ENCODE assay signal across 24 cellular contexts in the genomic region with DNA sequence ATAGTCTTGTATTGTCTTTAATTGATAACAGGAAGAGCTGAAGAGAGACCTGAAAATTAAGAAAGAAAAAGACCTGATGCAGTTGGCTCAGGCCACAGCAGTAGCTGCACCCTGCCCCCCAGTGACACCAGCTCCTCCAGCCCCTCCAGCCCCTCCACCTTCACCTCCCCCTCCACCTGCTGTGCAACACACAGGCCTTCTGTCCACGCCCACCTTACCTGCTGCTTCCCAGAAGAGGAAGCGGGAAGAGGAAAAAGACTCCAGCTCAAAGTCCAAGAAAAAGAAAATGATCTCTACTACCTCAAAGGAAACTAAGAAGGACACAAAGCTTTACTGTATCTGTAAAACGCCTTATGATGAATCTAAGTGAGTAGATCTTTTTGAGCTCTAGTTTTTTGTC. TPM values are rescaled to one million over a fixed set of nuclear protein-coding genes. Genes with fewer than 3 reads are reported as not detected.
DNase-seq lines count a peak whose midpoint lies in the region; ATAC-seq, FAIRE-seq and TF ChIP-seq lines count a peak whose summit lies in the region.
"Had no signal": no experiment of that assay in that cellular context is flagged by ENCODE, and none has a peak within 500 bp of the region (broad histone marks: within the 10 kb centered on the region; RNA-seq: fewer than 3 reads in every experiment).

No MANE protein-coding gene starts in this region.

- POLR2A ChIA-PET in CD8-positive, alpha-beta memory T cell (lab: Charles Lee), result interaction anchor here (0.9 to 1.0 kb wide), 2 partner anchors 17 to 35 kb away, joined by 3 read pairs; no protein-coding TSS in a partner anchor
- POLR2A ChIA-PET in naive thymus-derived CD4-positive, alpha-beta T cell (lab: Charles Lee), result interaction anchor here (0.6 kb wide), 1 partner anchor 49 kb away, joined by 3 read pairs; no protein-coding TSS in a partner anchor

- ATAC-seq in naive thymus-derived CD4-positive, alpha-beta T cell, result no peak
- no peak for ATAC-seq in GM18873 (IDR thresholded peaks at IDR 0.05; ENCODE audit: low FRiP score, unreplicated experiment)
- ATAC-seq: body of pancreas had no signal

- no peak for FAIRE-seq in GM12891 (lab: Jason Lieb, UNC)

- H3K4me3 ChIP-seq in CD8-positive, alpha-beta memory T cell (ENCODE audit: low read length), result no peak overlapping the region
- H3K4me3 ChIP-seq in naive thymus-derived CD4-positive, alpha-beta T cell (ENCODE audit: low read length), result no peak overlapping the region
- H3K4me3 ChIP-seq: BLaER1, body of pancreas, esophagus muscularis mucosa, SJSA1, tibial artery had no signal

- no peak for DNase-seq in T-helper 1 cell
- no peak for DNase-seq in CD8-positive, alpha-beta memory T cell
- DNase-seq in activated naive CD8-positive, alpha-beta T cell treated with anti-CD3 and anti-CD28 coated beads for 36 hours, result no peak
- no peak for DNase-seq in naive thymus-derived CD4-positive, alpha-beta T cell
- no peak for DNase-seq in effector CD8-positive, alpha-beta T cell (lab: John Stamatoyannopoulos, UW)
- no peak for DNase-seq in GM12891 (ENCODE audit: insufficient read length, low spot score)
- DNase-seq: 8988T; activated gamma-delta T cell; body of pancreas; DND-41; kidney glomerular epithelial cell; midbrain; MM.1S; NCI-H187; NCI-H510A treated with DMSO at 0.1 percent for 48 hours; stimulated activated CD4-positive, alpha-beta T cell treated with anti-CD3 and anti-CD28 coated beads, Interleukin-4, amount 100 ng/mL, for 24 hours; stimulated activated CD8-positive, alpha-beta memory T cell treated with anti-CD3 and anti-CD28 coated beads, Interleukin-4, amount 100 ng/mL, for 48 hours; tibial artery had no signal

- H3K27me3 Mint-ChIP-seq in T-helper 1 cell treated with Interleukin-12 subunit alpha and Interleukin-12 subunit beta and Interleukin-4 antibody, amounts not matched to agents 30 μg/mL and 1 μg/mL, for 36 hours (ENCODE audit: low read depth), result no peaks in the 10 kb centered on the region
- H3K27me3 Mint-ChIP-seq in CD8-positive, alpha-beta memory T cell, result peaks cover 0 to 1% of the 10 kb centered on the region in 2 donors
- H3K27me3 Mint-ChIP-seq in activated naive CD8-positive, alpha-beta T cell treated with anti-CD3 and anti-CD28 coated beads for 36 hours, result no peaks in the 10 kb centered on the region
- H3K27me3 Mint-ChIP-seq in naive thymus-derived CD4-positive, alpha-beta T cell, result no peaks in the 10 kb centered on the region
- H3K27me3 Mint-ChIP-seq: dendritic cell treated with granulocyte-macrophage colony-stimulating factor and Interleukin-4, amounts not matched to agents 40 ng/mL and 50 ng/mL, for 4 days had no signal

- H3K27me3 ChIP-seq in CD8-positive, alpha-beta memory T cell (ENCODE audit: insufficient read depth, low read length, poor library complexity, severe bottlenecking), result no peaks in the 10 kb centered on the region
- no peaks in the 10 kb centered on the region for H3K27me3 ChIP-seq in naive thymus-derived CD4-positive, alpha-beta T cell (ENCODE audit: control insufficient read depth in 2 of 2, insufficient read depth in 2 of 2, low read length in 2 of 2)
- H3K27me3 ChIP-seq: BLaER1, body of pancreas, esophagus muscularis mucosa, SJSA1, tibial artery had no signal

- TF ChIP-seq POLR2A in GM12891 (IDR thresholded peaks at IDR 0.05; ENCODE audit: low read depth, low read length), result no peak

- H3K27ac ChIP-seq in CD8-positive, alpha-beta memory T cell (ENCODE audit: low read depth, low read length), result no peak overlapping the region
- H3K27ac ChIP-seq in naive thymus-derived CD4-positive, alpha-beta T cell (ENCODE audit: low read depth, low read length), result no peak overlapping the region
- H3K27ac ChIP-seq: BLaER1, body of pancreas, SJSA1, tibial artery had no signal

- CTCF ChIA-PET in CD8-positive, alpha-beta memory T cell (lab: Charles Lee), result interaction anchor here (1.0 to 1.3 kb wide), 3 partner anchors 13 to 76 kb away, joined by 3 to 4 read pairs (median 3); a partner anchor contains a TSS
- CTCF ChIA-PET in naive thymus-derived CD4-positive, alpha-beta T cell (lab: Charles Lee), result interaction anchor here (0.6 to 1.2 kb wide), 4 partner anchors 8 to 696 kb away, joined by 3 to 4 read pairs (median 3); no protein-coding TSS in a partner anchor

- H3K4me1 ChIP-seq in CD8-positive, alpha-beta memory T cell (ENCODE audit: insufficient read depth, low read length), result no peaks in the 10 kb centered on the region
- H3K4me1 ChIP-seq in naive thymus-derived CD4-positive, alpha-beta T cell (ENCODE audit: control insufficient read depth in 2 of 2, insufficient read depth in 2 of 2, low read length in 2 of 2), result no peaks in the 10 kb centered on the region
- H3K4me1 ChIP-seq: BLaER1, body of pancreas, SJSA1, tibial artery had no signal

- H3K9me3 ChIP-seq in CD8-positive, alpha-beta memory T cell (ENCODE audit: low read length), result no peaks in the 10 kb centered on the region
- no peaks in the 10 kb centered on the region for H3K9me3 ChIP-seq in naive thymus-derived CD4-positive, alpha-beta T cell (ENCODE audit: control insufficient read depth in 2 of 3, low read length in 3 of 3)
- H3K9me3 ChIP-seq: BLaER1, body of pancreas, esophagus muscularis mucosa, SJSA1, tibial artery had no signal

- no peak overlapping the region for H3K4me3 Mint-ChIP-seq in T-helper 1 cell treated with Interleukin-12 subunit alpha and Interleukin-12 subunit beta and Interleukin-4 antibody, amounts not matched to agents 30 μg/mL and 1 μg/mL, for 36 hours
- H3K4me3 Mint-ChIP-seq in CD8-positive, alpha-beta memory T cell, result no peak overlapping the region
- no peak overlapping the region for H3K4me3 Mint-ChIP-seq in activated naive CD8-positive, alpha-beta T cell treated with anti-CD3 and anti-CD28 coated beads for 36 hours
- H3K4me3 Mint-ChIP-seq in naive thymus-derived CD4-positive, alpha-beta T cell, result no peak overlapping the region
- H3K4me3 Mint-ChIP-seq: dendritic cell treated with granulocyte-macrophage colony-stimulating factor and Interleukin-4, amounts not matched to agents 40 ng/mL and 50 ng/mL, for 4 days had no signal

- H3K9me3 Mint-ChIP-seq in T-helper 1 cell treated with Interleukin-12 subunit alpha and Interleukin-12 subunit beta and Interleukin-4 antibody, amounts not matched to agents 30 μg/mL and 1 μg/mL, for 36 hours, result no peaks in the 10 kb centered on the region
- no peaks in the 10 kb centered on the region for H3K9me3 Mint-ChIP-seq in CD8-positive, alpha-beta memory T cell
- H3K9me3 Mint-ChIP-seq in activated naive CD8-positive, alpha-beta T cell treated with anti-CD3 and anti-CD28 coated beads for 36 hours, result no peaks in the 10 kb centered on the region
- no peaks in the 10 kb centered on the region for H3K9me3 Mint-ChIP-seq in naive thymus-derived CD4-positive, alpha-beta T cell
- H3K9me3 Mint-ChIP-seq: dendritic cell treated with granulocyte-macrophage colony-stimulating factor and Interleukin-4, amounts not matched to agents 40 ng/mL and 50 ng/mL, for 4 days had no signal

- peaks cover 9% of the 10 kb centered on the region for H3K36me3 ChIP-seq in CD8-positive, alpha-beta memory T cell (ENCODE audit: insufficient read depth, low read length)
- peaks cover 0 to 38% (median 5%) of the 10 kb centered on the region in 3 experiments for H3K36me3 ChIP-seq in naive thymus-derived CD4-positive, alpha-beta T cell (ENCODE audit: control insufficient read depth in 2 of 3, insufficient read depth in 3 of 3, low read length in 3 of 3)

- H3K36me3 Mint-ChIP-seq in T-helper 1 cell treated with Interleukin-12 subunit alpha and Interleukin-12 subunit beta and Interleukin-4 antibody, amounts not matched to agents 30 μg/mL and 1 μg/mL, for 36 hours (ENCODE audit: low read depth), result peaks cover 28% of the 10 kb centered on the region
- peaks cover 7 to 62% (median 9%) of the 10 kb centered on the region in 3 donors for H3K36me3 Mint-ChIP-seq in CD8-positive, alpha-beta memory T cell
- peaks cover 7% of the 10 kb centered on the region for H3K36me3 Mint-ChIP-seq in activated naive CD8-positive, alpha-beta T cell treated with anti-CD3 and anti-CD28 coated beads for 36 hours
- peaks cover 0 to 16% (median 13%) of the 10 kb centered on the region in 5 donors for H3K36me3 Mint-ChIP-seq in naive thymus-derived CD4-positive, alpha-beta T cell

- intact Hi-C loops in naive thymus-derived CD4-positive, alpha-beta T cell (cut with micrococcal nuclease), result no loop called here

- peaks cover 9% of the 10 kb centered on the region for H3K4me1 Mint-ChIP-seq in T-helper 1 cell treated with Interleukin-12 subunit alpha and Interleukin-12 subunit beta and Interleukin-4 antibody, amounts not matched to agents 30 μg/mL and 1 μg/mL, for 36 hours (ENCODE audit: low read depth)
- H3K4me1 Mint-ChIP-seq in CD8-positive, alpha-beta memory T cell, result peaks cover 4 to 5% (median 4%) of the 10 kb centered on the region in 3 donors
- peaks cover 3% of the 10 kb centered on the region for H3K4me1 Mint-ChIP-seq in activated naive CD8-positive, alpha-beta T cell treated with anti-CD3 and anti-CD28 coated beads for 36 hours
- H3K4me1 Mint-ChIP-seq in naive thymus-derived CD4-positive, alpha-beta T cell, result peaks cover 0 to 6% (median 5%) of the 10 kb centered on the region in 7 donors

- H3K27ac Mint-ChIP-seq in T-helper 1 cell treated with Interleukin-12 subunit alpha and Interleukin-12 subunit beta and Interleukin-4 antibody, amounts not matched to agents 30 μg/mL and 1 μg/mL, for 36 hours, result peak overlapping the region; percentile 46
- H3K27ac Mint-ChIP-seq in CD8-positive, alpha-beta memory T cell, result peak overlapping the region in 5 of 8 donors; percentile 17 to 81 (median 71)
- peak overlapping the region; percentile 52 for H3K27ac Mint-ChIP-seq in activated naive CD8-positive, alpha-beta T cell treated with anti-CD3 and anti-CD28 coated beads for 36 hours
- peak overlapping the region in 8 of 9 donors; percentile 8 to 79 (median 54) for H3K27ac Mint-ChIP-seq in naive thymus-derived CD4-positive, alpha-beta T cell
- H3K27ac Mint-ChIP-seq: dendritic cell treated with granulocyte-macrophage colony-stimulating factor and Interleukin-4, amounts not matched to agents 40 ng/mL and 50 ng/mL, for 4 days had no signal

TF ChIP-seq in GM12891, 5 proteins besides CTCF, POLR2A, EP300 and RAD21:
- TF ChIP-seq TAF1 (IDR thresholded peaks at IDR 0.05; ENCODE audit: low read depth, low read length), result no peak
- no peak for TF ChIP-seq POLR2AphosphoS5 (IDR thresholded peaks at IDR 0.05; ENCODE audit: low read depth, low read length)
- TF ChIP-seq POU2F2 (IDR thresholded peaks at IDR 0.05; ENCODE audit: low read depth, low read length), result no peak
- TF ChIP-seq PAX5 (IDR thresholded peaks at IDR 0.05; ENCODE audit: insufficient read depth, low read length, severe bottlenecking), result no peak
- no peak for TF ChIP-seq SPI1 (IDR thresholded peaks at IDR 0.05; ENCODE audit: low read depth, low read length)

RNA-seq across cellular contexts. Expression of a gene that starts 36.8 kb away (rescaled TPM):
- 10 to 100 TPM; 45.7 to 45.8 TPM for total RNA-seq in CD8-positive, alpha-beta memory T cell
- polyA plus RNA-seq in CD8-positive, alpha-beta memory T cell, result 2.2 TPM
- total RNA-seq in activated naive CD8-positive, alpha-beta T cell treated with anti-CD3 and anti-CD28 coated beads for 36 hours, result 10 to 100 TPM; 16.6 to 17.2 TPM
- total RNA-seq in naive thymus-derived CD4-positive, alpha-beta T cell, result 1 to 10 TPM in 2 of 5 experiments, under 1 TPM in 2, not detected in 1; 0.59 to 6.9 (median 1.5) TPM
- polyA plus RNA-seq in naive thymus-derived CD4-positive, alpha-beta T cell, result under 1 TPM in 1 of 2 donors, not detected in 1; 0.28 TPM
- 3.8 TPM for polyA plus RNA-seq in GM12891 (2012; ENCODE audit: low read depth, missing spikeins)
